ENCODE assay signal across 23 cellular contexts in the genomic region with DNA sequence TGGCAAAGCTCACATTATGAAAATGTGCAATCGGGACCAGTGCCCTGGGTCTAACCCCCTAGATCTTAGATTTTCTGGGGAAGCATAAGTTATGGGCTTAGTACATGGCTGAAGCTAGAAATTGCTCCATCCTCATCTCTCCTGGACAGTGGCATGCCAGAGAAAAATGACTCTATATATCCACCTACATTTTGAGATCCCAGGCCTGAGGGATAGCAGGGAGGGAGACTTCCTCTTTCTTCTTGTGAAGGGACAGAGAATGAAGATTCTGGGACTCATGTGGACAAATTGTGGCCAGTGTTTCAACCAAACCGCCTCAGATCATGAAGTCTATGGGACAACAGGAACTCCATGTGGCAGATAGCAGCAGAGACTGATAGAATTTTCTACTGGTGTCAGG. TPM values are rescaled to one million over a fixed set of nuclear protein-coding genes. Genes with fewer than 3 reads are reported as not detected.
"Had no signal": no experiment of that assay in that cellular context is flagged by ENCODE, and none has a peak within 500 bp of the region (broad histone marks: within the 10 kb centered on the region; RNA-seq: fewer than 3 reads in every experiment).

No MANE protein-coding gene starts in this region.

- H3K4me2 ChIP-seq: smooth muscle cell had no signal

- H3K4me1 ChIP-seq: colonic mucosa, sigmoid colon had no signal

- H3K9me3 ChIP-seq: adrenal gland, colonic mucosa, esophagus squamous epithelium, gastroesophageal sphincter, sigmoid colon, vagina had no signal

- H3K27me3 ChIP-seq: adrenal gland, colonic mucosa, esophagus squamous epithelium, gastroesophageal sphincter, sigmoid colon, vagina had no signal

- H3K27ac ChIP-seq: adrenal gland, colonic mucosa, gastroesophageal sphincter, sigmoid colon, vagina, WERI-Rb-1 had no signal

- DNase-seq: activated CD8-positive, alpha-beta memory T cell treated with anti-CD3 and anti-CD28 coated beads for 24 hours; activated CD8-positive, alpha-beta memory T cell treated with anti-CD3 and anti-CD28 coated beads, Interleukin-2, amount 50 U/mL, for 4 hours; activated naive CD4-positive, alpha-beta T cell; activated T-cell treated with anti-CD3 and anti-CD28 coated beads, Interleukin-2, amount 50 U/mL, for 24 hours; colonic mucosa; esophagus squamous epithelium; naive thymus-derived CD4-positive, alpha-beta T cell; occipital lobe; sigmoid colon; stimulated activated CD4-positive, alpha-beta T cell treated with anti-CD3 and anti-CD28 coated beads, Interleukin-15, amount 100 ng/mL, for 24 hours; WERI-Rb-1 had no signal

- H3K36me3 ChIP-seq: adrenal gland, colonic mucosa, esophagus squamous epithelium, gastroesophageal sphincter, sigmoid colon, vagina, WERI-Rb-1 had no signal

- H3K4me3 ChIP-seq: adrenal gland, colonic mucosa, esophagus squamous epithelium, gastroesophageal sphincter, lung, sigmoid colon, smooth muscle cell, vagina had no signal

- ATAC-seq: activated T-helper 17 cell treated with anti-CD3 and anti-CD28 coated beads, Interleukin-2, amount 50 U/mL, for 72 hours; gastroesophageal sphincter; naive thymus-derived CD4-positive, alpha-beta T cell; stimulated activated memory B cell treated with anti-CD40 and anti-IgM and Interleukin-4, amounts not matched to agents 10 μg/mL and 1 μg/mL and 100 μg/mL, for 72 hours had no signal

RNA-seq across cellular contexts. Expression of a gene that starts 35.4 kb away (rescaled TPM):
- total RNA-seq: activated T-helper 17 cell treated with anti-CD3 and anti-CD28 coated beads, Interleukin-2, amount 50 U/mL, for 72 hours; bronchial epithelial cell; esophagus squamous epithelium; naive thymus-derived CD4-positive, alpha-beta T cell; neural crest cell; occipital lobe; posterior vena cava; sigmoid colon; smooth muscle cell; temporal lobe; vagina had no signal
- polyA plus RNA-seq: keratinocyte; naive thymus-derived CD4-positive, alpha-beta T cell; sigmoid colon had no signal
